Comparison of ENCODE assay signal across 8 cellular contexts in genomic region chr2:206084468-206084869, GRCh38. TPM values are rescaled to one million over a fixed set of nuclear protein-coding genes. Genes with fewer than 3 reads are reported as not detected.
A peak's percentile ranks its signal among the peaks of the same experiment; 100 is the strongest.
DNase-seq lines count a peak whose midpoint lies in the region; ATAC-seq and TF ChIP-seq lines count a peak whose summit lies in the region.

No MANE protein-coding gene starts in this region.

- peaks cover 21% of the 10 kb centered on the region for H3K4me1 Mint-ChIP-seq in activated naive CD8-positive, alpha-beta T cell treated with anti-CD3 and anti-CD28 coated beads, Interleukin-2, amount 10 ng/mL, durations not matched to agents 7 days and 5 days

- no peak for ATAC-seq in activated naive CD8-positive, alpha-beta T cell treated with anti-CD3 and anti-CD28 coated beads, Interleukin-2, amount 10 ng/mL, durations not matched to agents 7 days and 5 days (ENCODE audit: low read depth)
- ATAC-seq in Right ventricle myocardium inferior (peak; percentile 62), GM18519 (IDR thresholded peaks at IDR 0.05; ENCODE audit: low FRiP score, unreplicated experiment) (no peak), HG02610 (IDR thresholded peaks at IDR 0.05; ENCODE audit: unreplicated experiment) (no peak)

- H3K27ac Mint-ChIP-seq in activated naive CD8-positive, alpha-beta T cell treated with anti-CD3 and anti-CD28 coated beads, Interleukin-2, amount 10 ng/mL, durations not matched to agents 7 days and 5 days = peak overlapping the region; percentile 97

- H3K4me3 Mint-ChIP-seq in activated naive CD8-positive, alpha-beta T cell treated with anti-CD3 and anti-CD28 coated beads, Interleukin-2, amount 10 ng/mL, durations not matched to agents 7 days and 5 days = peak overlapping the region; percentile 98

- H3K27me3 Mint-ChIP-seq in activated naive CD8-positive, alpha-beta T cell treated with anti-CD3 and anti-CD28 coated beads, Interleukin-2, amount 10 ng/mL, durations not matched to agents 7 days and 5 days = no peaks in the 10 kb centered on the region

- H3K4me1 ChIP-seq in BE2C = no peaks in the 10 kb centered on the region; the same call in 1 of the 2 replicates
- H3K4me1 ChIP-seq in neuron (ENCODE audit: insufficient read depth, low read length) = peaks cover 25% of the 10 kb centered on the region

- POLR2A ChIA-PET in activated naive CD8-positive, alpha-beta T cell treated with anti-CD3 and anti-CD28 coated beads, Interleukin-2, amount 10 ng/mL, durations not matched to agents 7 days and 5 days (lab: Charles Lee) = interaction anchor here (0.8 to 1.0 kb wide), 2 partner anchors 11 to 75 kb away, joined by 3 to 4 read pairs; partner anchors contain the start of genes EEF1B2 and NDUFS1

- peak overlapping the region; percentile 62 for H3K4me3 ChIP-seq in BE2C (ENCODE audit: low read depth, low read length)
- peak overlapping the region; percentile 49 for H3K4me3 ChIP-seq in H7 (ENCODE audit: insufficient read depth, low read depth, low read length)
- H3K4me3 ChIP-seq in neuron (ENCODE audit: low read length) = peak overlapping the region; percentile 90

- H3K36me3 Mint-ChIP-seq in activated naive CD8-positive, alpha-beta T cell treated with anti-CD3 and anti-CD28 coated beads, Interleukin-2, amount 10 ng/mL, durations not matched to agents 7 days and 5 days = peaks cover 5% of the 10 kb centered on the region

- H3K36me3 ChIP-seq in BE2C (peaks cover 4% of the 10 kb centered on the region), H7 (replicated peaks; ENCODE audit: control insufficient read depth, insufficient read depth, low read length) (no peaks in the 10 kb centered on the region), neuron (ENCODE audit: insufficient read depth, low read length) (no peaks in the 10 kb centered on the region)

- peak; percentile 67 for DNase-seq in BE2C
- peak; percentile 77 for DNase-seq in H7
- peak; percentile 75 for DNase-seq in NCI-H82 (lab: John Stamatoyannopoulos, UW)
- peak; percentile 48 for DNase-seq in activated naive CD8-positive, alpha-beta T cell treated with anti-CD3 and anti-CD28 coated beads, Interleukin-2, amount 10 ng/mL, durations not matched to agents 7 days and 5 days
- peak; percentile 73 for DNase-seq in Right ventricle myocardium inferior (ENCODE audit: missing footprints)

- H3K27me3 ChIP-seq in BE2C (no peaks in the 10 kb centered on the region), H7 (ENCODE audit: control insufficient read depth, insufficient read depth, low read length) (no peaks in the 10 kb centered on the region), neuron (ENCODE audit: insufficient read depth, low read length) (no peaks in the 10 kb centered on the region)

- no peaks in the 10 kb centered on the region for H3K9me3 Mint-ChIP-seq in activated naive CD8-positive, alpha-beta T cell treated with anti-CD3 and anti-CD28 coated beads, Interleukin-2, amount 10 ng/mL, durations not matched to agents 7 days and 5 days

- H3K9me3 ChIP-seq in BE2C (no peaks in the 10 kb centered on the region), neuron (ENCODE audit: low read length) (no peaks in the 10 kb centered on the region)

- peak overlapping the region; percentile 29 for H2AFZ ChIP-seq in neuron (ENCODE audit: low read depth, low read length)

- intact Hi-C loops in Right ventricle myocardium inferior (cut with DNase I) = no loop called here

- no peak for TF ChIP-seq CTCF in BE2C (IDR thresholded peaks at IDR 0.05; ENCODE audit: low read depth, low read length)

RNA-seq across cellular contexts. Expression of gene INO80D, which starts 1.5 kb away (rescaled TPM):
- polyA plus RNA-seq in BE2C (2012; ENCODE audit: insufficient read depth, insufficient read length, low read depth) = 4.5 TPM
- 9.0 and 11.3 TPM in 2 replicates for total RNA-seq in H7 (2014; rRNA removed; shearing (Covaris generic))
- 10 to 100 TPM; 25.5 to 28.5 TPM for total RNA-seq in activated naive CD8-positive, alpha-beta T cell treated with anti-CD3 and anti-CD28 coated beads, Interleukin-2, amount 10 ng/mL, durations not matched to agents 7 days and 5 days
- total RNA-seq in Right ventricle myocardium inferior = 12.6 TPM
